ENCODE assay signal across 1 cellular context in the genomic region with DNA sequence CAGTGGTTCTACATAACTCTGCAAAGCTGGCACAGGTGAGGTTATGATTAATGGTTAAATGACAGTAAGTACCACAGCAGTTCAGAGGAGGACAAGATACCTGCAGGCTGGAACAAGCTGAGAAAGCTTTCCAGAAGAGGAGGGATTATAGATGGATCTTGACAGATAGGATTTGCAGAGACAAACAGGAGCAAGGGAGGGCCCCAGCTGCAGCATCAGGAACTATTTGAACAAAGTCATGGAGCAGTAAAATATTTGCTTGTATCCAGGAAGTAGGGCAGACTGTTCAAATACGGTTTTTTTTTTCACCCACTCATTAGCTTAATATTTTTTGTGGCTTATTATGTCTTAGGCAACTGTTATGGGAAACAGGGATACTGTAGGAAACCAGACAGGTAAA.
TF ChIP-seq lines count a peak whose summit lies in the region.

No MANE protein-coding gene starts in this region.

TF ChIP-seq in liver, 16 proteins besides CTCF, POLR2A, EP300 and RAD21 (continued from another document):
- peak; percentile 71 to 80 for TF ChIP-seq RXRA (IDR thresholded peaks at IDR 0.05)
- TF ChIP-seq TAF1 (conservative IDR thresholded peaks at IDR 0.05), result no peak
- TF ChIP-seq SP1 (IDR thresholded peaks at IDR 0.05), result peak; percentile 32
- TF ChIP-seq GABPA (IDR thresholded peaks at IDR 0.05 in 1 of 2, conservative IDR thresholded peaks at IDR 0.05 in 1 of 2), result no peak
- TF ChIP-seq, protein P1, sequence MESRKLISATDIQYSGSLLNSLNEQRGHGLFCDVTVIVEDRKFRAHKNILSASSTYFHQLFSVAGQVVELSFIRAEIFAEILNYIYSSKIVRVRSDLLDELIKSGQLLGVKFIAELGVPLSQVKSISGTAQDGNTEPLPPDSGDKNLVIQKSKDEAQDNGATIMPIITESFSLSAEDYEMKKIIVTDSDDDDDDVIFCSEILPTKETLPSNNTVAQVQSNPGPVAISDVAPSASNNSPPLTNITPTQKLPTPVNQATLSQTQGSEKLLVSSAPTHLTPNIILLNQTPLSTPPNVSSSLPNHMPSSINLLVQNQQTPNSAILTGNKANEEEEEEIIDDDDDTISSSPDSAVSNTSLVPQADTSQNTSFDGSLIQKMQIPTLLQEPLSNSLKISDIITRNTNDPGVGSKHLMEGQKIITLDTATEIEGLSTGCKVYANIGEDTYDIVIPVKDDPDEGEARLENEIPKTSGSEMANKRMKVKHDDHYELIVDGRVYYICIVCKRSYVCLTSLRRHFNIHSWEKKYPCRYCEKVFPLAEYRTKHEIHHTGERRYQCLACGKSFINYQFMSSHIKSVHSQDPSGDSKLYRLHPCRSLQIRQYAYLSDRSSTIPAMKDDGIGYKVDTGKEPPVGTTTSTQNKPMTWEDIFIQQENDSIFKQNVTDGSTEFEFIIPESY (IDR thresholded peaks at IDR 0.05), result peak; percentile 13
- no peak for TF ChIP-seq EGR1 (IDR thresholded peaks at IDR 0.05; ENCODE audit: low read depth in 2 of 2)
- TF ChIP-seq FOXA1 (IDR thresholded peaks at IDR 0.05), result no peak
- TF ChIP-seq HNF4G (IDR thresholded peaks at IDR 0.05), result no peak
- TF ChIP-seq, protein P2, sequence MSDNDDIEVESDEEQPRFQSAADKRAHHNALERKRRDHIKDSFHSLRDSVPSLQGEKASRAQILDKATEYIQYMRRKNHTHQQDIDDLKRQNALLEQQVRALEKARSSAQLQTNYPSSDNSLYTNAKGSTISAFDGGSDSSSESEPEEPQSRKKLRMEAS (IDR thresholded peaks at IDR 0.05), result peak; percentile 55
- no peak for TF ChIP-seq JUND (IDR thresholded peaks at IDR 0.05)
